In the genomic region with DNA sequence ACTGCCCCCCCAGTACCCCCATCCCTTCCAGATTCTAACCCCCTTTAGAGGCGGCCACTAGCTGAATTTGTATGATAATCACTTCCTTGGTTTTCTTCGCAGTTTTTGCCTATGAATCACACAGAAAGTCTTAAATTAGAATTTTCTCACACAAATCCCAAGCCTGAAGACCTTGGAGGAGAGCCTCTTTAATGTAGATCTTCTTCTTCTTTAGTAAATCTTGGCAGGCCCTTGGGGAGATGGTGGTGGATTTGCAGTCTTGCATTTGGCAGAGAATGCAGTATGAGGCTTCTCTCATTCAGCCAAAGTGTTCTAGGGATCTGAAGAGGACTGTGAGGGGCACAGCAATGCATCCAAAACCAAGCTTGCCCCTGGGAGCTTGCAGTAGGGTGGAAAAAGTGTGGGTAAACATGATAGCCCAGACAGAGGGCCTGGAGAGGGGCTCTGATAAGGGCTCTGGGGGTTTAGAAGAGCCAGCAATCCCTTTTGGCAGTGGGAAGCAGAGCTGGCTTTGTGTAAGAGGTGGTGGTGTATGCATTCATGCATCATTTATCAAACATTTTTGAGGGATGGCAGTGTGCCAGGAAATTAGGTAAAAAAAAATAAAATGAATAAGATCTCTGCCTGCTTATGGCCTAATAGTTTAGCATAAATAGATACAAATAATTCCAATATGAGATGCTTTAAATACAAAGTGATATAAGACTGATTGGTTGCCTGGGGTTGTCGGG, we compare ENCODE assay signal across 11 cellular contexts. TPM values are rescaled to one million over a fixed set of nuclear protein-coding genes. Genes with fewer than 3 reads are reported as not detected.
DNase-seq lines count a peak whose midpoint lies in the region; ATAC-seq and TF ChIP-seq lines count a peak whose summit lies in the region.
"Had no signal": no experiment of that assay in that cellular context is flagged by ENCODE, and none has a peak within 500 bp of the region (broad histone marks: within the 10 kb centered on the region; RNA-seq: fewer than 3 reads in every experiment).

No MANE protein-coding gene starts in this region.

- peak overlapping the region in 1 of 7 donors; percentile 15 for H3K27ac Mint-ChIP-seq in CD14-positive monocyte
- H3K27ac Mint-ChIP-seq: nephron progenitor cell had no signal

- intact Hi-C loops in CD14-positive monocyte (cut with micrococcal nuclease), result no loop called here
- intact Hi-C loops in sigmoid colon (cut with DNase I), result no loop called here
- intact Hi-C loops in lower lobe of right lung (cut with DNase I), result no loop called here

- peaks cover 39% of the 10 kb centered on the region for H3K4me1 ChIP-seq in adipocyte (ENCODE audit: control insufficient read depth, insufficient read depth, low read length)
- H3K4me1 ChIP-seq in sigmoid colon, result peaks cover 0 to 4% (median under 1%) of the 10 kb centered on the region in 4 donors
- H3K4me1 ChIP-seq in lower lobe of right lung, result peaks cover 9% of the 10 kb centered on the region

- TF ChIP-seq POLR2A in sigmoid colon (IDR thresholded peaks at IDR 0.05), result no peak

- no peak overlapping the region for H3K4me3 Mint-ChIP-seq in CD14-positive monocyte
- H3K4me3 Mint-ChIP-seq: nephron progenitor cell had no signal

- H3K36me3 Mint-ChIP-seq in CD14-positive monocyte, result no peaks in the 10 kb centered on the region

- no peaks in the 10 kb centered on the region for H3K36me3 ChIP-seq in adipocyte (ENCODE audit: control insufficient read depth, insufficient read depth, low read length, severe bottlenecking)
- H3K36me3 ChIP-seq in sigmoid colon, result no peaks in the 10 kb centered on the region
- no peaks in the 10 kb centered on the region for H3K36me3 ChIP-seq in lower lobe of right lung

- DNase-seq in CD14-positive monocyte (ENCODE audit: low spot score), result peak; percentile 13
- peak; percentile 29 for DNase-seq in HT-29 (ENCODE audit: low spot score)
- peak; percentile 68 for DNase-seq in adipocyte (ENCODE audit: low read depth)
- peak; percentile 62 for DNase-seq in kidney tubule cell (ENCODE audit: low spot score)
- DNase-seq in NK-92 treated with Interleukin-12 subunit alpha and Interleukin-12 subunit beta, amount 100 ng/mL, for 24 hours (lab: John Stamatoyannopoulos, UW), result no peak
- no peak for DNase-seq in sigmoid colon
- no peak for DNase-seq in lower lobe of right lung
- DNase-seq: activated CD8-positive, alpha-beta memory T cell treated with anti-CD3 and anti-CD28 coated beads, Interleukin-2, amount 50 U/mL, for 4 hours; nephron progenitor cell had no signal

- no peak for TF ChIP-seq CTCF in CD14-positive monocyte (IDR thresholded peaks at IDR 0.05)
- no peak for TF ChIP-seq CTCF in sigmoid colon (IDR thresholded peaks at IDR 0.05)
- no peak for TF ChIP-seq CTCF in lower lobe of right lung (IDR thresholded peaks at IDR 0.05)

- no peak for TF ChIP-seq EP300 in sigmoid colon (IDR thresholded peaks at IDR 0.05)

- H3K4me3 ChIP-seq in adipocyte (ENCODE audit: low read length) (peak overlapping the region; percentile 30), sigmoid colon (no peak overlapping the region), lower lobe of right lung (no peak overlapping the region)

- peaks cover 0 to 3% (median 0%) of the 10 kb centered on the region in 7 donors for H3K9me3 Mint-ChIP-seq in CD14-positive monocyte

- H3K27me3 Mint-ChIP-seq in CD14-positive monocyte (ENCODE audit: low read depth in 3 of 3), result peaks cover 0 to 4% (median 2%) of the 10 kb centered on the region in 3 donors

- 86 to 88% methylated on average over 3 of the region's 3 CpGs for WGBS in sigmoid colon, 2 donors

- no peaks in the 10 kb centered on the region for H3K9me3 ChIP-seq in adipocyte (ENCODE audit: control insufficient read depth, low read length)
- no peaks in the 10 kb centered on the region for H3K9me3 ChIP-seq in sigmoid colon
- no peaks in the 10 kb centered on the region for H3K9me3 ChIP-seq in lower lobe of right lung

- H3K4me1 Mint-ChIP-seq in CD14-positive monocyte, result peaks cover 45% of the 10 kb centered on the region

- H3K27ac ChIP-seq in sigmoid colon (no peak overlapping the region), lower lobe of right lung (no peak overlapping the region)

- ATAC-seq in lower lobe of right lung (no peak), GM21528 (IDR thresholded peaks at IDR 0.05; ENCODE audit: low FRiP score, unreplicated experiment) (no peak)
- ATAC-seq: Panc1 had no signal

- H3K27me3 ChIP-seq in adipocyte (replicated peaks; ENCODE audit: control insufficient read depth, insufficient read depth, low read length), result no peaks in the 10 kb centered on the region
- H3K27me3 ChIP-seq in sigmoid colon, result no peaks in the 10 kb centered on the region
- no peaks in the 10 kb centered on the region for H3K27me3 ChIP-seq in lower lobe of right lung (ENCODE audit: low read depth)

- peak overlapping the region; percentile 7 for H3K9ac ChIP-seq in adipocyte (ENCODE audit: low read length)

RNA-seq across cellular contexts. Expression of gene CDC42, which starts 7.7 kb away (rescaled TPM):
- polyA plus RNA-seq in CD14-positive monocyte (100 to 1,000 TPM; 606 to 731 TPM), sigmoid colon (100 to 1,000 TPM; 202 to 375 (median 294) TPM)
- total RNA-seq in HT-29 (2014; rRNA removed; shearing (Covaris generic)), result 146 and 150 TPM in 2 replicates
- total RNA-seq in sigmoid colon (100 to 1,000 TPM; 173 to 253 (median 224) TPM), lower lobe of right lung (255 TPM)

RNA-seq across cellular contexts. Expression of gene CELA3A, which starts 43.4 kb away (rescaled TPM):
- polyA plus RNA-seq in CD14-positive monocyte, result not detected
- total RNA-seq in HT-29 (2014; rRNA removed; shearing (Covaris generic)), result 0.13 TPM in 1 of 2 replicates, not detected in the other
- total RNA-seq in sigmoid colon, result not detected
- polyA plus RNA-seq in sigmoid colon, result 10 to 100 TPM in 1 of 3 donors, 1 to 10 TPM in 1, under 1 TPM in 1; 0.54 to 13.8 (median 6.0) TPM
- total RNA-seq in lower lobe of right lung, result not detected

Comparison
In these comparisons a context has a peak if more than half of its experiments do, and no peak if none do; other contexts are left out.
1. DNase-seq: peak in CD14-positive monocyte (single experiment), HT-29 (single experiment), adipocyte (single experiment) and kidney tubule cell (single experiment); none in NK-92 treated with Interleukin-12 subunit alpha and Interleukin-12 subunit beta, amount 100 ng/mL, for 24 hours (single experiment), sigmoid colon (single experiment) and lower lobe of right lung (single experiment).